ENCODE assay signal across 15 cellular contexts in genomic region chr4:28449080-28449479, GRCh38.
A peak's percentile ranks its signal among the peaks of the same experiment; 100 is the strongest.
DNase-seq lines count a peak whose midpoint lies in the region; ATAC-seq and TF ChIP-seq lines count a peak whose summit lies in the region.
"Had no signal": no experiment of that assay in that cellular context is flagged by ENCODE, and none has a peak within 500 bp of the region (broad histone marks: within the 10 kb centered on the region; RNA-seq: fewer than 3 reads in every experiment).

No MANE protein-coding gene starts in this region.

- no peaks in the 10 kb centered on the region for H3K9me1 ChIP-seq in IMR-90 (ENCODE audit: insufficient read depth, low read length)

- H2BK5ac ChIP-seq in IMR-90 (ENCODE audit: low read depth, low read length, poor library complexity, severe bottlenecking) = no peak overlapping the region

- WGBS in IMR-90 (ENCODE audit: extremely low coverage in 2 of 2, insufficient read length in 1 of 2), 2 experiments = no CpG with 5 or more reads among the region's 3 CpGs

- H3K9ac ChIP-seq in IMR-90 (ENCODE audit: low read depth, low read length) (no peak overlapping the region), mucosa of rectum (ENCODE audit: low read depth in 1 of 2, low read length in 2 of 2) (no peak overlapping the region)

- peaks cover 8% of the 10 kb centered on the region for H3K4me1 ChIP-seq in ACC112 (ENCODE audit: control insufficient read depth, insufficient read depth, low read length, unreplicated experiment)
- H3K4me1 ChIP-seq in IMR-90 (ENCODE audit: control insufficient read depth, insufficient read depth, low read length) = no peaks in the 10 kb centered on the region; the same call in 1 of the 2 replicates
- peaks cover 0 to 4% of the 10 kb centered on the region in 2 donors for H3K4me1 ChIP-seq in mucosa of rectum (ENCODE audit: control insufficient read depth in 2 of 2, insufficient read depth in 2 of 2, low read length in 2 of 2)

- no peaks in the 10 kb centered on the region for H3K79me2 ChIP-seq in ACC112 (ENCODE audit: control insufficient read depth, insufficient read depth, low read length, unreplicated experiment)

- no peak for TF ChIP-seq CTCF in IMR-90 (conservative IDR thresholded peaks at IDR 0.05; ENCODE audit: low read depth, low read length)

- TF ChIP-seq POLR2A in IMR-90 (IDR thresholded peaks at IDR 0.05; ENCODE audit: low read depth, low read length) = no peak

- H3K36me3 ChIP-seq in ACC112 (ENCODE audit: insufficient read depth, low read length) = no peaks in the 10 kb centered on the region
- H3K36me3 ChIP-seq in IMR-90 (ENCODE audit: control insufficient read depth, insufficient read depth, low read length) = no peaks in the 10 kb centered on the region
- no peaks in the 10 kb centered on the region for H3K36me3 ChIP-seq in mucosa of rectum (ENCODE audit: control insufficient read depth in 2 of 2, insufficient read depth in 2 of 2, low read length in 2 of 2)

- in situ Hi-C loops in IMR-90 (cut with MboI; ENCODE audit: low sequenced_read_pairs) = no loop called here

- H3K4me2 ChIP-seq in IMR-90 (ENCODE audit: low read depth, low read length) = peak overlapping the region; percentile 93

- ATAC-seq in IMR-90 (ENCODE audit: low read depth) = no peak
- peak; percentile 28; the same call in 1 of the 3 replicates for ATAC-seq in SK-N-SH treated with all-trans-retinoic acid at 6 μM for 48 hours
- no peak for ATAC-seq in GM18511 (IDR thresholded peaks at IDR 0.05; ENCODE audit: unreplicated experiment)
- ATAC-seq: HepG2, Panc1 had no signal

- H2AFZ ChIP-seq in ACC112 (ENCODE audit: low read length, unreplicated experiment) = peak overlapping the region; percentile 57
- no peak overlapping the region for H2AFZ ChIP-seq in IMR-90 (replicated peaks; ENCODE audit: low read length, poor library complexity)

- no peak overlapping the region for H2BK20ac ChIP-seq in IMR-90 (ENCODE audit: low read depth, low read length)

- H4K8ac ChIP-seq in IMR-90 (ENCODE audit: low read depth in 2 of 2, low read length in 2 of 2) = no peak overlapping the region

- no peak overlapping the region for H4K91ac ChIP-seq in IMR-90 (ENCODE audit: insufficient read depth, low read depth, low read length)

- H4K5ac ChIP-seq in IMR-90 (ENCODE audit: low read depth, low read length) = no peak overlapping the region

- H3K9me3 ChIP-seq in IMR-90 (ENCODE audit: control insufficient read depth, insufficient read depth, low read length) (no peaks in the 10 kb centered on the region), mucosa of rectum (ENCODE audit: control insufficient read depth in 2 of 2, low read length in 2 of 2) (no peaks in the 10 kb centered on the region)

- CTCF ChIA-PET in IMR-90 (lab: Yijun Ruan, JAX) = interaction anchor here (0.6 kb wide), 1 partner anchor 9 kb away, joined by 6 read pairs; no protein-coding TSS in a partner anchor

- no TSS peak for BruUV-seq in IMR-90 (replicated peaks; lab: Mats Ljungman, UMichigan)

- H3K56ac ChIP-seq in IMR-90 (ENCODE audit: extremely low read depth, insufficient read depth, low read length) = no peak overlapping the region

- no peak for TF ChIP-seq RAD21 in IMR-90 (IDR thresholded peaks at IDR 0.05; ENCODE audit: low read length)

- no peak overlapping the region for H2BK15ac ChIP-seq in IMR-90 (ENCODE audit: low read depth, low read length)

- H3K4me3 ChIP-seq in ACC112 (ENCODE audit: low read depth, low read length) = peak overlapping the region; percentile 61
- peak overlapping the region; percentile 26; the same call in 1 of the 2 replicates for H3K4me3 ChIP-seq in IMR-90 (ENCODE audit: insufficient read depth, low read depth, low read length)
- peak overlapping the region; percentile 35 to 54 for H3K4me3 ChIP-seq in mucosa of rectum (ENCODE audit: low read length in 2 of 2)

- no peaks in the 10 kb centered on the region for H3K79me1 ChIP-seq in IMR-90 (ENCODE audit: low read depth in 1 of 2, low read length in 2 of 2)

- H3K18ac ChIP-seq in IMR-90 (ENCODE audit: low read depth, low read length) = no peak overlapping the region; the same call in 1 of the 2 replicates

- no peak for DNase-seq in IMR-90
- DNase-seq in effector CD8-positive, alpha-beta T cell (lab: John Stamatoyannopoulos, UW) = no peak
- no peak for DNase-seq in AG20443 (ENCODE audit: low spot score)
- DNase-seq in activated naive CD4-positive, alpha-beta T cell treated with anti-CD3 and anti-CD28 coated beads, Interleukin-2, amount 50 U/mL, for 16 hours = no peak
- DNase-seq: ACHN; CD8-positive, alpha-beta memory T cell; NCI-H1417 treated with DMSO at 0.1 percent for 48 hours; NCI-H2029; SHP77 treated with DMSO at 0.1 percent for 48 hours had no signal

- no peak overlapping the region for H2BK120ac ChIP-seq in IMR-90 (ENCODE audit: low read depth, low read length)

- H3K14ac ChIP-seq in IMR-90 (replicated peaks; ENCODE audit: low read depth, low read length) = no peak overlapping the region

- H2AK9ac ChIP-seq in IMR-90 (replicated peaks; ENCODE audit: low read depth, low read length, poor library complexity) = no peak overlapping the region

- POLR2A ChIA-PET in IMR-90 (lab: Charles Lee; ENCODE audit: unreplicated experiment) = interaction anchor here (0.6 kb wide), 1 partner anchor 79 kb away, joined by 5 read pairs; no protein-coding TSS in a partner anchor

- dilution Hi-C loops in IMR-90 (cut with HindIII; ENCODE audit: low sequenced_read_pairs, unreplicated experiment) = no loop called here

- no peak overlapping the region for H2AK5ac ChIP-seq in IMR-90 (ENCODE audit: low read depth, low read length)

- H3K27me3 ChIP-seq in ACC112 (ENCODE audit: insufficient read depth, low read length) (no peaks in the 10 kb centered on the region), IMR-90 (ENCODE audit: control insufficient read depth, insufficient read depth, low read length) (no peaks in the 10 kb centered on the region), mucosa of rectum (ENCODE audit: control insufficient read depth in 2 of 2, insufficient read depth in 2 of 2, low read length in 2 of 2) (no peaks in the 10 kb centered on the region)

- intact Hi-C loops in IMR-90 (cut with micrococcal nuclease) = no loop called here

- H3K27ac ChIP-seq in ACC112 (ENCODE audit: low read depth, low read length) (no peak overlapping the region), IMR-90 (ENCODE audit: insufficient read depth, low read length) (no peak overlapping the region), mucosa of rectum (ENCODE audit: low read depth in 2 of 2, low read length in 2 of 2) (no peak overlapping the region)

- H3K4ac ChIP-seq in IMR-90 (ENCODE audit: low read depth, low read length) = no peak overlapping the region

- H4K20me1 ChIP-seq in IMR-90 (ENCODE audit: insufficient read depth, low read length) = no peaks in the 10 kb centered on the region

- H3K23ac ChIP-seq in IMR-90 (ENCODE audit: low read depth, low read length) = no peak overlapping the region

TF ChIP-seq in IMR-90, 13 proteins besides CTCF, POLR2A, EP300 and RAD21 (continues in another document):
- no peak for TF ChIP-seq CHD1 (IDR thresholded peaks at IDR 0.05; ENCODE audit: low read depth, low read length)
- TF ChIP-seq MAZ (IDR thresholded peaks at IDR 0.05; ENCODE audit: borderline replicate concordance, low read depth, low read length) = no peak
- TF ChIP-seq SMC3 (IDR thresholded peaks at IDR 0.05; ENCODE audit: low read depth, low read length) = no peak
- no peak for TF ChIP-seq BHLHE40 (IDR thresholded peaks at IDR 0.05; ENCODE audit: low read depth, low read length)
- no peak for TF ChIP-seq CEBPB (IDR thresholded peaks at IDR 0.05; ENCODE audit: low read depth, low read length)
- no peak for TF ChIP-seq MXI1 (IDR thresholded peaks at IDR 0.05; ENCODE audit: borderline replicate concordance, low read depth, low read length)
- TF ChIP-seq MAFK (IDR thresholded peaks at IDR 0.05; ENCODE audit: low read depth, low read length) = no peak
- TF ChIP-seq RCOR1 (IDR thresholded peaks at IDR 0.05; ENCODE audit: insufficient replicate concordance, low read length) = no peak
- no peak for TF ChIP-seq RFX5 (IDR thresholded peaks at IDR 0.05; ENCODE audit: low read depth, low read length)
- TF ChIP-seq ELK1 (IDR thresholded peaks at IDR 0.05; ENCODE audit: borderline replicate concordance, low read depth, low read length) = no peak

TF ChIP-seq in SK-N-SH treated with all-trans-retinoic acid at 6 μM for 48 hours, 23 proteins besides CTCF, POLR2A, EP300 and RAD21:
- TF ChIP-seq OSR1 (CRISPR knock-in tag; IDR thresholded peaks at IDR 0.05) = no peak
- TF ChIP-seq POU6F1 (CRISPR knock-in tag; IDR thresholded peaks at IDR 0.05; ENCODE audit: borderline replicate concordance, low read depth) = no peak
- no peak for TF ChIP-seq ISL1 (CRISPR knock-in tag; IDR thresholded peaks at IDR 0.05)
- TF ChIP-seq GLIS3 (CRISPR knock-in tag; IDR thresholded peaks at IDR 0.05) = no peak
- no peak for TF ChIP-seq RARB (CRISPR knock-in tag; IDR thresholded peaks at IDR 0.05)
- TF ChIP-seq ESRRG (CRISPR knock-in tag; IDR thresholded peaks at IDR 0.05) = no peak
- no peak for TF ChIP-seq CSDC2 (CRISPR knock-in tag; IDR thresholded peaks at IDR 0.05)
